In the genomic region with DNA sequence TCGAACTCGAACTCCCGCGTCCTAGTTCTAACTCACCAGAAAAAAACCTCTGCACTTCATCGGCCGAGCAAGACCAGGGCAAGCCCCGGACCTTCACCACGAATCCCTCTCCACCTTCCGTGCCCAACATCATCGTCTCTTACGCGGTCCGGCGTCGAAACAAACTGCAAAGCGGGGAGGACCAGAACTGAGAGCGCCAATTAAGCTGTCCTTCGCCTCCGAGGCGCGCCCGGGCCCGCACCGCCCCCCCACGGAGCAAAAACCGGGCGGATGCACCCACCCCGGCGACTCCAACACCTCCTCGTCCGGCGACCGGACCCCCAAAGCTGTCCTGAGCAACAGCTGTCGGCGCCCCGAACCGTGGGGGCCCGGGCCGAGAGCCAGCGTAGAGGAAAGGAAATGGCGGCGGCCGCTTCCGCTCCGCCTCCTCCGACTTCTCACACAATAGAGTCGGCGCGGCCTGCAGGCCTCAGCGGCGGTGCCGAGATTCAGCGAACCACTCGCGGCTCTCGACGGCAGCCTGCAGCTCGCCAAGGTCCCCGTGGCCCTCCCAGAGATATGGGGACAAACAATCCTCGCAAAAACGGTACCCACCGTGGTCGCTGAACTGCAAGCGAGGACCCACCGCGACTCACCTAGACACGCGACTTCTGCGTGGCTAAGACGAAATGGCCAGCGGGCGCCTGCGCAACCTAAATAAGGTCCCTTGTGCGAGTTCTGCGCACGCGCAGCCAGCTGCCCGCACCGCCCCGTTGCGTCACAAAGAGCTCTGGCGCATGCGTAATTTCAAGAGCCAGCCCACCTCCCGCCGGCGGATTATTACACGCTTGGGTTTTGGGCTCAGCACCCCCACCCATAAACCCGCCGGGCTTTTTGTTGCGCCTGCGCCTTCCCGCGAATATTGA, we compare ENCODE assay signal across 8 cellular contexts. TPM values are rescaled to one million over a fixed set of nuclear protein-coding genes. Genes with fewer than 3 reads are reported as not detected.
DNase-seq lines count a peak whose midpoint lies in the region; ATAC-seq, FAIRE-seq and TF ChIP-seq lines count a peak whose summit lies in the region.

TSS of gene HNRNPH1 (minus strand) at position 671 of the 905 bp plus-strand sequence. CDS start at position 133, 538 bp downstream.

- ATAC-seq in GM18907 (IDR thresholded peaks at IDR 0.05; ENCODE audit: unreplicated experiment) (peak; percentile 75), HG03159 (IDR thresholded peaks at IDR 0.05; ENCODE audit: unreplicated experiment) (peak; percentile 69)

- FAIRE-seq in bronchial epithelial cell (lab: Jason Lieb, UNC) = no peak

- TF ChIP-seq CTCF in AG04449 (IDR thresholded peaks at IDR 0.05; ENCODE audit: insufficient read depth, low read length, missing control alignments) = no peak
- no peak for TF ChIP-seq CTCF in WI38 (IDR thresholded peaks at IDR 0.05; ENCODE audit: low read depth, low read length)
- TF ChIP-seq CTCF in bronchial epithelial cell (IDR thresholded peaks at IDR 0.05; ENCODE audit: insufficient read depth, low read length, severe bottlenecking) = no peak

- POLR2A ChIA-PET in AG04449 (lab: Yijun Ruan, JAX) = interaction anchor here (0.6 to 2.4 kb wide), 30 partner anchors 8 to 874 kb away, joined by 3 to 37 read pairs (median 4); partner anchors contain the start of genes CBY3, MAML1, MAPK9 and RUFY1

- peaks cover 21% of the 10 kb centered on the region for H3K36me3 ChIP-seq in bronchial epithelial cell (ENCODE audit: control insufficient read depth, insufficient read depth, low read length)

- DNase-seq in AG04449 (ENCODE audit: low read depth, low spot score) = peak; percentile 87
- DNase-seq in NCI-H2227 treated with DMSO at 0.1 percent for 48 hours (lab: John Stamatoyannopoulos, UW) = peak; percentile 97
- peak; percentile 94 for DNase-seq in bronchial epithelial cell (ENCODE audit: low read depth)
- peak; percentile 98 for DNase-seq in iPS-NIHi7 (ENCODE audit: extremely low spot score)
- peak; percentile 99 for DNase-seq in smooth muscle cell of the brain vasculature (ENCODE audit: low read depth, low spot score)

- CTCF ChIA-PET in AG04449 (lab: Yijun Ruan, JAX) = interaction anchor here (0.9 to 5.2 kb wide), 10 partner anchors 10 to 109 kb away, joined by 3 to 54 read pairs (median 3); partner anchors contain the start of gene CBY3

- H3K27me3 ChIP-seq in bronchial epithelial cell (ENCODE audit: control insufficient read depth, insufficient read depth, low read length) = no peaks in the 10 kb centered on the region

- H3K4me3 ChIP-seq in AG04449 (ENCODE audit: low read depth, low read length) = peak within 1 kb of the TSS; percentile 100
- H3K4me3 ChIP-seq in WI38 (ENCODE audit: low read depth, low read length) = peak within 1 kb of the TSS; percentile 80
- H3K4me3 ChIP-seq in bronchial epithelial cell (ENCODE audit: low read depth, low read length) = peak within 1 kb of the TSS; percentile 99

RNA-seq across cellular contexts. Expression of gene HNRNPH1, which starts in this region (rescaled TPM):
- total RNA-seq in bronchial epithelial cell = 657 and 766 TPM in 2 replicates

Comparison
In these comparisons a context has a peak if more than half of its experiments do, and no peak if none do; other contexts are left out.
1. Peak in every context shown above with its lines: DNase-seq, ATAC-seq and H3K4me3 ChIP-seq.